Comparison of ENCODE assay signal across 17 cellular contexts in the genomic region with DNA sequence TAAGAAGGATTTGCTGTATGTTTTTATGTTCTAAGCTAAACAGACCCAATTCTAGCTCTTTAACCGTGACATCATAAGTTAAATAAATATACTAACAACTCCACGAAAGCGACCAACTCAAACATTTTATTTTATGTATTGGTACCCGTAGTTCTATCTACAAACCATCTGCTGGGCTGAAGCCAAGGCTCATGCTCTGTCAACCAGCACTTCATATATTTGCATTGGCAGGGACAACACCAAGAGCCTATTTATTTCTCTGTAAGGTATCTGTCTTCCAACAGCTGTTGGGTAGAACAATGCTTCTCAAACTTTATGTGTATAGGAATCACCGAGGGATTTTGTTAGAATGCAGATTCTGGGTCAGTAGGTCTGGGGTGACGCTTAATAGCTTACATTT.
DNase-seq lines count a peak whose midpoint lies in the region; ATAC-seq and TF ChIP-seq lines count a peak whose summit lies in the region.
"Had no signal": no experiment of that assay in that cellular context is flagged by ENCODE, and none has a peak within 500 bp of the region (broad histone marks: within the 10 kb centered on the region; RNA-seq: fewer than 3 reads in every experiment).

No MANE protein-coding gene starts in this region.

- no peaks in the 10 kb centered on the region for H3K27me3 Mint-ChIP-seq in Caco-2 (ENCODE audit: insufficient read depth, unreplicated experiment)
- H3K27me3 Mint-ChIP-seq: IgD-negative memory B cell had no signal

- H3K36me3 ChIP-seq in transverse colon (no peaks in the 10 kb centered on the region), Caco-2 (ENCODE audit: control insufficient read depth, insufficient read depth, low read length) (no peaks in the 10 kb centered on the region)
- H3K36me3 ChIP-seq: BLaER1 treated with 17β-estradiol and CSF1 and Interleukin-3, amounts not matched to agents 10 nM and 100 nM had no signal

- no peak overlapping the region for H3K4me3 ChIP-seq in transverse colon
- H3K4me3 ChIP-seq in Caco-2 (ENCODE audit: low read depth, low read length): no peak overlapping the region
- H3K4me3 ChIP-seq: BLaER1 treated with 17β-estradiol and CSF1 and Interleukin-3, amounts not matched to agents 10 nM and 100 nM; GM23248 had no signal

- DNase-seq in NCI-H510A treated with DMSO at 0.1 percent for 48 hours (lab: John Stamatoyannopoulos, UW) (peak; percentile 67), NCI-H510A (lab: John Stamatoyannopoulos, UW) (no peak), NCI-H2029 treated with DMSO at 0.1 percent for 48 hours (lab: John Stamatoyannopoulos, UW) (peak; percentile 77), SHP77 treated with DMSO at 0.1 percent for 48 hours (lab: John Stamatoyannopoulos, UW) (peak; percentile 87), transverse colon (peak; percentile 14), cerebellar cortex (ENCODE audit: low spot score) (no peak), Caco-2 (no peak)
- DNase-seq: DMS79, GM23248, NCI-H1436 treated with DMSO at 0.1 percent for 48 hours, NCI-H2171, NCI-H526, T-helper 2 cell had no signal

- H3K4me3 Mint-ChIP-seq in Caco-2 (ENCODE audit: unreplicated experiment): no peak overlapping the region
- H3K4me3 Mint-ChIP-seq: IgD-negative memory B cell had no signal

- intact Hi-C loops in transverse colon (cut with DNase I; ENCODE audit: low total_unique reads): no loop called here
- intact Hi-C loops in Caco-2 (cut with micrococcal nuclease; ENCODE audit: unreplicated experiment): no loop called here

- ATAC-seq in GM18873 (IDR thresholded peaks at IDR 0.05; ENCODE audit: low FRiP score, unreplicated experiment): no peak
- ATAC-seq: HCT116 had no signal

- no peaks in the 10 kb centered on the region for H3K4me1 ChIP-seq in transverse colon
- no peaks in the 10 kb centered on the region for H3K4me1 ChIP-seq in Caco-2

- no TSS peak for BruUV-seq in Caco-2 (replicated peaks; lab: Mats Ljungman, UMichigan)

- no peaks in the 10 kb centered on the region for H3K27me3 ChIP-seq in transverse colon
- no peaks in the 10 kb centered on the region for H3K27me3 ChIP-seq in Caco-2 (replicated peaks; ENCODE audit: control insufficient read depth, insufficient read depth, low read length)
- H3K27me3 ChIP-seq: BLaER1 treated with 17β-estradiol and CSF1 and Interleukin-3, amounts not matched to agents 10 nM and 100 nM had no signal

- H3K9me3 Mint-ChIP-seq in Caco-2 (ENCODE audit: unreplicated experiment): no peaks in the 10 kb centered on the region

- TF ChIP-seq CTCF in transverse colon (IDR thresholded peaks at IDR 0.05) (no peak), Caco-2 (IDR thresholded peaks at IDR 0.05; ENCODE audit: insufficient read depth in 1 of 2, low read depth in 1 of 2, low read length in 1 of 2, severe bottlenecking in 1 of 2, unreplicated experiment in 1 of 2) (no peak)

- POLR2A ChIA-PET in Caco-2 (lab: Charles Lee): no interaction called here

- in situ Hi-C loops in transverse colon (cut with MboI; ENCODE audit: low pct_ligation_motif_present in 1 of 4, low pct_unique_long_range_greater_than_20kb in 1 of 4, low sequenced_read_pairs in 3 of 4): no loop called here

- no peak for TF ChIP-seq EP300 in transverse colon (IDR thresholded peaks at IDR 0.05; ENCODE audit: low read depth)

- H3K9me3 ChIP-seq in transverse colon (no peaks in the 10 kb centered on the region), Caco-2 (no peaks in the 10 kb centered on the region)

- no peak overlapping the region for H3K27ac ChIP-seq in transverse colon
- H3K27ac ChIP-seq: BLaER1 treated with 17β-estradiol and CSF1 and Interleukin-3, amounts not matched to agents 10 nM and 100 nM; GM23248 had no signal

- WGBS in transverse colon (ENCODE audit: low coverage in 1 of 2), 2 donors: 52 to 63% methylated on average over 5 to 6 of the region's 6 CpGs

- CTCF ChIA-PET in Caco-2 (lab: Charles Lee): no interaction called here

- H3K27ac Mint-ChIP-seq in Caco-2 (ENCODE audit: unreplicated experiment): no peak overlapping the region
- H3K27ac Mint-ChIP-seq: IgD-negative memory B cell had no signal

- no peaks in the 10 kb centered on the region for H3K36me3 Mint-ChIP-seq in Caco-2 (ENCODE audit: insufficient read depth, unreplicated experiment)
- H3K36me3 Mint-ChIP-seq: IgD-negative memory B cell had no signal

- no peaks in the 10 kb centered on the region for H3K4me1 Mint-ChIP-seq in Caco-2 (ENCODE audit: low read depth, unreplicated experiment)

- TF ChIP-seq POLR2A in transverse colon (IDR thresholded peaks at IDR 0.05): no peak

Comparison
In these comparisons a context has a peak if more than half of its experiments do, and no peak if none do; other contexts are left out.
1. DNase-seq: peak in NCI-H510A treated with DMSO at 0.1 percent for 48 hours (single experiment), NCI-H2029 treated with DMSO at 0.1 percent for 48 hours (single experiment), SHP77 treated with DMSO at 0.1 percent for 48 hours (single experiment) and transverse colon (single experiment); none in NCI-H510A (single experiment), cerebellar cortex (single experiment) and Caco-2 (0 of 2).